ENCODE assay signal across 11 cellular contexts in genomic region chr16:11354407-11354732, GRCh38. TPM values are rescaled to one million over a fixed set of nuclear protein-coding genes. Genes with fewer than 3 reads are reported as not detected.
A peak's percentile ranks its signal among the peaks of the same experiment; 100 is the strongest.
DNase-seq lines count a peak whose midpoint lies in the region; ATAC-seq lines count a peak whose summit lies in the region.
"Had no signal": no experiment of that assay in that cellular context is flagged by ENCODE, and none has a peak within 500 bp of the region (broad histone marks: within the 10 kb centered on the region; RNA-seq: fewer than 3 reads in every experiment).

No MANE protein-coding gene starts in this region.

- no peak for DNase-seq in T-helper 2 cell treated with Interferon-gamma antibody and Interleukin-4, amounts not matched to agents 5 μg/mL and 100 μg/mL, for 36 hours (ENCODE audit: low spot score)
- DNase-seq in T-helper 2 cell (no peak), T-cell (peak in 3 of 34 experiments; percentile 12 to 32 (median 27)), occipital lobe (lab: John Stamatoyannopoulos, UW) (no peak), dermis blood vessel endothelial cell (no peak)
- DNase-seq in stimulated activated naive B cell treated with anti-CD40 and anti-IgM and Interleukin-4, amounts not matched to agents 10 μg/mL and 1 μg/mL and 100 μg/mL, for 72 hours: no peak
- no peak for DNase-seq in stimulated activated CD4-positive, alpha-beta T cell treated with anti-CD3 and anti-CD28 coated beads, Interleukin-4, amount 100 ng/mL, for 24 hours
- DNase-seq: 8988T, gastrocnemius medialis had no signal

- CTCF ChIA-PET in T-cell (lab: Charles Lee): interaction anchor here in 1 of 2 donors (0.8 to 1.5 kb wide), 5 partner anchors 26 to 385 kb away, joined by 3 to 10 read pairs (median 3); no protein-coding TSS in a partner anchor

- peak; percentile 24 for ATAC-seq in HG02884 (IDR thresholded peaks at IDR 0.05; ENCODE audit: unreplicated experiment)
- ATAC-seq in T-cell (replicated peaks in 1 of 4): peak; percentile 52 to 62 (median 56)
- peak; percentile 2 to 5 for ATAC-seq in stimulated activated naive B cell treated with anti-CD40 and anti-IgM and Interleukin-4, amounts not matched to agents 10 μg/mL and 1 μg/mL and 100 μg/mL, for 72 hours (replicated peaks)
- ATAC-seq: gastrocnemius medialis, HepG2 had no signal

- H3K4me3 Mint-ChIP-seq in T-helper 2 cell treated with Interferon-gamma antibody and Interleukin-4, amounts not matched to agents 5 μg/mL and 100 μg/mL, for 36 hours: peak overlapping the region; percentile 76
- H3K4me3 Mint-ChIP-seq in T-cell: peak overlapping the region; percentile 49 to 77 (median 67)
- peak overlapping the region; percentile 78 to 83 for H3K4me3 Mint-ChIP-seq in stimulated activated naive B cell treated with anti-CD40 and anti-IgM and Interleukin-4, amounts not matched to agents 10 μg/mL and 1 μg/mL and 100 μg/mL, for 72 hours

- POLR2A ChIA-PET in T-cell (lab: Charles Lee): interaction anchor here (0.8 to 1.2 kb wide), 3 partner anchors 99 kb away, joined by 3 to 4 read pairs (median 4); partner anchors contain the start of gene SOCS1 (in 2 of the 2)

- H3K27ac Mint-ChIP-seq in T-helper 2 cell treated with Interferon-gamma antibody and Interleukin-4, amounts not matched to agents 5 μg/mL and 100 μg/mL, for 36 hours: peak overlapping the region; percentile 90
- peak overlapping the region; percentile 85 to 94 for H3K27ac Mint-ChIP-seq in T-cell
- H3K27ac Mint-ChIP-seq in stimulated activated naive B cell treated with anti-CD40 and anti-IgM and Interleukin-4, amounts not matched to agents 10 μg/mL and 1 μg/mL and 100 μg/mL, for 72 hours: peak overlapping the region; percentile 98

- H3K9me3 Mint-ChIP-seq in T-helper 2 cell treated with Interferon-gamma antibody and Interleukin-4, amounts not matched to agents 5 μg/mL and 100 μg/mL, for 36 hours: no peaks in the 10 kb centered on the region
- H3K9me3 Mint-ChIP-seq in T-cell: no peaks in the 10 kb centered on the region
- no peaks in the 10 kb centered on the region for H3K9me3 Mint-ChIP-seq in stimulated activated naive B cell treated with anti-CD40 and anti-IgM and Interleukin-4, amounts not matched to agents 10 μg/mL and 1 μg/mL and 100 μg/mL, for 72 hours

- H3K4me1 Mint-ChIP-seq in T-helper 2 cell treated with Interferon-gamma antibody and Interleukin-4, amounts not matched to agents 5 μg/mL and 100 μg/mL, for 36 hours (ENCODE audit: low read depth): peaks cover 58% of the 10 kb centered on the region
- H3K4me1 Mint-ChIP-seq in T-cell: peaks cover 35 to 54% (median 46%) of the 10 kb centered on the region in 3 donors
- H3K4me1 Mint-ChIP-seq in stimulated activated naive B cell treated with anti-CD40 and anti-IgM and Interleukin-4, amounts not matched to agents 10 μg/mL and 1 μg/mL and 100 μg/mL, for 72 hours: peaks cover 54 to 75% of the 10 kb centered on the region in 2 donors

- peaks cover 30% of the 10 kb centered on the region for H3K36me3 Mint-ChIP-seq in T-helper 2 cell treated with Interferon-gamma antibody and Interleukin-4, amounts not matched to agents 5 μg/mL and 100 μg/mL, for 36 hours (ENCODE audit: low read depth)
- peaks cover 4% of the 10 kb centered on the region for H3K36me3 Mint-ChIP-seq in T-cell
- peaks cover 21 to 35% of the 10 kb centered on the region in 2 donors for H3K36me3 Mint-ChIP-seq in stimulated activated naive B cell treated with anti-CD40 and anti-IgM and Interleukin-4, amounts not matched to agents 10 μg/mL and 1 μg/mL and 100 μg/mL, for 72 hours

- no peaks in the 10 kb centered on the region for H3K27me3 Mint-ChIP-seq in T-helper 2 cell treated with Interferon-gamma antibody and Interleukin-4, amounts not matched to agents 5 μg/mL and 100 μg/mL, for 36 hours (ENCODE audit: low read depth)
- H3K27me3 Mint-ChIP-seq in T-cell: peaks cover 0 to 7% of the 10 kb centered on the region in 2 donors
- no peaks in the 10 kb centered on the region for H3K27me3 Mint-ChIP-seq in stimulated activated naive B cell treated with anti-CD40 and anti-IgM and Interleukin-4, amounts not matched to agents 10 μg/mL and 1 μg/mL and 100 μg/mL, for 72 hours

RNA-seq across cellular contexts. Expression of gene RMI2, which starts 9.1 kb away (rescaled TPM):
- total RNA-seq in T-cell (1 to 10 TPM; 1.8 to 6.3 (median 4.2) TPM), occipital lobe (4.1 TPM), dermis blood vessel endothelial cell (5.1 and 8.1 TPM in 2 replicates)

Comparison
In these comparisons a context has a peak if more than half of its experiments do, and no peak if none do; other contexts are left out.
1. ATAC-seq: peak in every context shown above with its lines; median percentile 56 in T-cell; 24 in HG02884; 4 in stimulated activated naive B cell treated with anti-CD40 and anti-IgM and Interleukin-4, amounts not matched to agents 10 μg/mL and 1 μg/mL and 100 μg/mL, for 72 hours.